27 cellular contexts compared by ENCODE assay signal in genomic region chr19:18185538-18185937, GRCh38. TPM values are rescaled to one million over a fixed set of nuclear protein-coding genes. Genes with fewer than 3 reads are reported as not detected.
"Had no signal": no experiment of that assay in that cellular context is flagged by ENCODE, and none has a peak within 500 bp of the region (broad histone marks: within the 10 kb centered on the region; RNA-seq: fewer than 3 reads in every experiment).

No MANE protein-coding gene starts in this region.

- ATAC-seq: activated T-helper 17 cell treated with anti-CD3 and anti-CD28 coated beads, Interleukin-2, amount 50 U/mL, for 72 hours; foreskin keratinocyte; left lung; sciatic nerve had no signal

- DNase-seq: activated CD4-positive, alpha-beta T cell treated with anti-CD3 and anti-CD28 coated beads for 1 hour; activated CD4-positive, alpha-beta T cell treated with anti-CD3 and anti-CD28 coated beads, Interleukin-2, amount 50 U/mL, for 1 hour; activated T-cell treated with anti-CD3 and anti-CD28 coated beads, Interleukin-2, amount 50 U/mL, for 24 hours; adrenal gland; brain microvascular endothelial cell; central memory CD4-positive, alpha-beta T cell; dermis blood vessel endothelial cell; effector CD8-positive, alpha-beta T cell; foreskin keratinocyte; naive B cell; occipital lobe; posterior cingulate gyrus; small intestine; stimulated activated CD4-positive, alpha-beta T cell treated with anti-CD3 and anti-CD28 coated beads, Interleukin-15, amount 100 ng/mL, for 24 hours; stimulated activated CD8-positive, alpha-beta memory T cell treated with anti-CD3 and anti-CD28 coated beads, Interleukin-4, amount 100 ng/mL, for 48 hours; stimulated activated naive CD4-positive, alpha-beta T cell treated with Interleukin-2 at 50 U/mL for 16 hours had no signal

- H3K27ac Mint-ChIP-seq: activated naive CD8-positive, alpha-beta T cell; activated T-cell treated with anti-CD3 and anti-CD28 coated beads, Interleukin-2, amount 50 U/mL, for 24 hours; activated T-helper 17 cell treated with anti-CD3 and anti-CD28 coated beads, Interleukin-2, amount 50 U/mL, for 72 hours; type B pancreatic cell had no signal

- H3K36me3 Mint-ChIP-seq: activated naive CD8-positive, alpha-beta T cell; naive B cell; type B pancreatic cell had no signal

- H3K4me1 Mint-ChIP-seq: activated T-helper 17 cell treated with anti-CD3 and anti-CD28 coated beads, Interleukin-2, amount 50 U/mL, for 72 hours had no signal

- H3K4me3 ChIP-seq: adrenal gland, ascending aorta, left lung, lung, thoracic aorta, vagina had no signal

- H3K9me3 ChIP-seq: adrenal gland, ascending aorta, left lung, thoracic aorta, vagina had no signal

- H3K27me3 ChIP-seq: adrenal gland, ascending aorta, brain microvascular endothelial cell, foreskin keratinocyte, left lung, vagina had no signal

- H3K36me3 ChIP-seq: adrenal gland, ascending aorta, brain microvascular endothelial cell, left lung, thoracic aorta, vagina had no signal

- H3K9me3 Mint-ChIP-seq: activated T-cell treated with anti-CD3 and anti-CD28 coated beads, Interleukin-2, amount 50 U/mL, for 24 hours; activated T-helper 17 cell treated with anti-CD3 and anti-CD28 coated beads, Interleukin-2, amount 50 U/mL, for 72 hours; naive B cell; type B pancreatic cell had no signal

- H3K27me3 Mint-ChIP-seq: activated naive CD8-positive, alpha-beta T cell; activated T-cell treated with anti-CD3 and anti-CD28 coated beads, Interleukin-2, amount 50 U/mL, for 24 hours; naive B cell had no signal

- H3K27ac ChIP-seq: adrenal gland, ascending aorta, brain microvascular endothelial cell, foreskin keratinocyte, left lung, thoracic aorta, vagina had no signal

- H3K4me3 Mint-ChIP-seq: activated naive CD8-positive, alpha-beta T cell; activated T-cell treated with anti-CD3 and anti-CD28 coated beads, Interleukin-2, amount 50 U/mL, for 24 hours; activated T-helper 17 cell treated with anti-CD3 and anti-CD28 coated beads, Interleukin-2, amount 50 U/mL, for 72 hours; type B pancreatic cell had no signal

RNA-seq across cellular contexts. Expression of gene PDE4C, which starts 40.7 kb away (rescaled TPM):
- total RNA-seq: ascending aorta; foreskin keratinocyte; mesenteric fat pad; T-helper 2 cell treated with Interferon-gamma antibody and Interleukin-4, amounts not matched to agents 100 ng/mL and 5 ng/mL, for 36 hours had no signal
- polyA plus RNA-seq: foreskin keratinocyte had no signal
